Comparison of ENCODE assay signal across 24 cellular contexts in the genomic region with DNA sequence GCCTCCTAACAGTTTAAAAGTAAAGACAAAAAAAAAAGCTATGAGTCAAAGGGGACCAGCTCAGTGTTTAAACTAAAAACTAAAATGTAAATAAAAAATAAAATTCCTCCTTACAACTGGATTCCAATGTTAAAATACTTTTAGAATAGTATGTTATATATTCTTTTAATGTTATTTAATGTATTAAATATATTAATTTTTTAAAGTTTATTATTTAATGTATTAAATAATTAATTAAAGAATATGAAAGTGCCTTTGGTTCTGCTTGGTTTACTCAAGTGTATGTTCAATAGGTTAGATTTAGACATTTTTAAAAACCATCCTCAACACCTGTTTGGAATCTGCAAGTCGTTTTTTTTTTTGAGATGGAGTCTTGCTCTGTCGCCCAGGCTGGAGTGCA. TPM values are rescaled to one million over a fixed set of nuclear protein-coding genes. Genes with fewer than 3 reads are reported as not detected.
DNase-seq lines count a peak whose midpoint lies in the region; ATAC-seq, FAIRE-seq and TF ChIP-seq lines count a peak whose summit lies in the region.
"Had no signal": no experiment of that assay in that cellular context is flagged by ENCODE, and none has a peak within 500 bp of the region (broad histone marks: within the 10 kb centered on the region; RNA-seq: fewer than 3 reads in every experiment).

No MANE protein-coding gene starts in this region.

- TF ChIP-seq CTCF in kidney (IDR thresholded peaks at IDR 0.05; ENCODE audit: borderline replicate concordance, extremely low read depth, insufficient read depth) (no peak), uterus (IDR thresholded peaks at IDR 0.05) (no peak), D721Med (IDR thresholded peaks at IDR 0.05; ENCODE audit: insufficient read depth, missing control alignments) (no peak)

- ATAC-seq in HG02981 (IDR thresholded peaks at IDR 0.05; ENCODE audit: unreplicated experiment) = no peak
- ATAC-seq: A549, GM12878, GM23338, HCT116 had no signal

- FAIRE-seq in A204.1 (lab: Jason Lieb, UNC) = peak; percentile 40
- peak; percentile 52 for FAIRE-seq in RCC 7860 (lab: Jason Lieb, UNC)
- FAIRE-seq in colon (lab: Jason Lieb, UNC) = peak; percentile 66
- peak; percentile 54 for FAIRE-seq in kidney (lab: Jason Lieb, UNC)
- FAIRE-seq in D721Med (lab: Jason Lieb, UNC) = no peak
- FAIRE-seq: A549, GM12878, GM19239 had no signal

- peaks cover 0 to 2% of the 10 kb centered on the region in 2 donors for H3K36me3 ChIP-seq in kidney (ENCODE audit: control insufficient read depth in 1 of 2, insufficient read depth in 2 of 2, low read length in 2 of 2)
- H3K36me3 ChIP-seq in uterus = no peaks in the 10 kb centered on the region

- no peak overlapping the region for H3K9ac ChIP-seq in kidney (ENCODE audit: low read length in 2 of 2)
- H3K9ac ChIP-seq: BLaER1 treated with 17β-estradiol and CSF1 and Interleukin-3, amounts not matched to agents 10 nM and 100 nM had no signal

- H3K4me1 ChIP-seq in kidney (ENCODE audit: control insufficient read depth in 1 of 2, insufficient read depth in 1 of 2, low read depth in 1 of 2, low read length in 2 of 2) (no peaks in the 10 kb centered on the region), uterus (no peaks in the 10 kb centered on the region)
- H3K4me1 ChIP-seq: BE2C had no signal

- no peaks in the 10 kb centered on the region for H3K27me3 ChIP-seq in uterus
- H3K27me3 ChIP-seq: BE2C; BLaER1 treated with 17β-estradiol and CSF1 and Interleukin-3, amounts not matched to agents 10 nM and 100 nM had no signal

- intact Hi-C loops in kidney (cut with DNase I) (no loop called here), uterus (cut with DNase I; ENCODE audit: low total_unique reads) (no loop called here)

- no peak for TF ChIP-seq POLR2A in uterus (IDR thresholded peaks at IDR 0.05)

- H3K4me3 ChIP-seq in kidney (ENCODE audit: low read length in 2 of 2) (no peak overlapping the region), uterus (no peak overlapping the region)
- H3K4me3 ChIP-seq: A549; BLaER1 treated with 17β-estradiol and CSF1 and Interleukin-3, amounts not matched to agents 10 nM and 100 nM; GM12878; GM23338 had no signal

- H3K9me3 ChIP-seq in kidney (ENCODE audit: control insufficient read depth in 1 of 2, low read length in 2 of 2) (no peaks in the 10 kb centered on the region), uterus (no peaks in the 10 kb centered on the region)
- H3K9me3 ChIP-seq: A549; BE2C; BLaER1 treated with 17β-estradiol and CSF1 and Interleukin-3, amounts not matched to agents 10 nM and 100 nM had no signal

- DNase-seq in RCC 7860 (ENCODE audit: low spot score) (no peak), kidney (no peak), uterus (no peak), D721Med (ENCODE audit: insufficient read length, low spot score) (no peak)
- DNase-seq in activated CD8-positive, alpha-beta memory T cell treated with anti-CD3 and anti-CD28 coated beads for 24 hours = no peak
- DNase-seq: ACHN; AML-193; BE2C; CD4-positive, alpha-beta T cell; CD8-positive, alpha-beta memory T cell; DMS153; DND-41; GDM1; H9 had no signal

- no peak overlapping the region for H3K27ac ChIP-seq in kidney (ENCODE audit: low read depth in 2 of 2, low read length in 2 of 2)
- no peak overlapping the region for H3K27ac ChIP-seq in uterus
- H3K27ac ChIP-seq: 22Rv1; A549; BLaER1 treated with 17β-estradiol and CSF1 and Interleukin-3, amounts not matched to agents 10 nM and 100 nM had no signal

RNA-seq across cellular contexts. Expression of gene ACBD6, which starts 13.1 kb away (rescaled TPM):
- 36.4 TPM for total RNA-seq in kidney
- polyA plus RNA-seq in kidney (ENCODE audit: insufficient read depth, low read depth, low replicate concordance) = 30.9 TPM
- 10 to 100 TPM; 22.1 to 54.7 (median 39.6) TPM for total RNA-seq in uterus
